Comparison of ENCODE assay signal across 8 cellular contexts in genomic region chr3:85360742-85361387, GRCh38.
DNase-seq lines count a peak whose midpoint lies in the region; ATAC-seq and TF ChIP-seq lines count a peak whose summit lies in the region.

No MANE protein-coding gene starts in this region.

- no peak overlapping the region for H3K4me3 ChIP-seq in MG63
- H3K4me3 ChIP-seq in retinal pigment epithelial cell (ENCODE audit: low read length) = no peak overlapping the region

- H3K36me3 ChIP-seq in MG63 = no peaks in the 10 kb centered on the region

- DNase-seq in DMS 273 (lab: John Stamatoyannopoulos, UW; ENCODE audit: unreplicated experiment) (peak; percentile 73), MG63 (peak; percentile 8), SK-MEL-5 (ENCODE audit: low read depth, low spot score) (peak; percentile 84), globus pallidus (ENCODE audit: low spot score) (peak; percentile 87), retinal pigment epithelial cell (ENCODE audit: low read depth) (peak; percentile 6)

- ATAC-seq in GM21515 (IDR thresholded peaks at IDR 0.05; ENCODE audit: unreplicated experiment) (peak; percentile 50), HG02970 (IDR thresholded peaks at IDR 0.05; ENCODE audit: low FRiP score, unreplicated experiment) (no peak), HG03196 (IDR thresholded peaks at IDR 0.05; ENCODE audit: unreplicated experiment) (no peak)

- H3K9me3 ChIP-seq in MG63 = no peaks in the 10 kb centered on the region

- no peaks in the 10 kb centered on the region for H3K27me3 ChIP-seq in MG63

- in situ Hi-C loops in SK-MEL-5 (cut with HindIII; ENCODE audit: low pct_unique_long_range_greater_than_20kb, low sequenced_read_pairs) = no loop called here

- TF ChIP-seq CTCF in retinal pigment epithelial cell (conservative IDR thresholded peaks at IDR 0.05; ENCODE audit: low read depth, low read length) = peak; percentile 79

Comparison
In these comparisons a context has a peak if more than half of its experiments do, and no peak if none do; other contexts are left out.
1. DNase-seq: peak in every context shown above with its lines; median percentile 87 in globus pallidus; 84 in SK-MEL-5; 73 in DMS 273; 8 in MG63; 6 in retinal pigment epithelial cell.